In genomic region chr9:124137009-124137943, GRCh38 we compare ENCODE assay signal across 10 cellular contexts.
DNase-seq lines count a peak whose midpoint lies in the region; ATAC-seq lines count a peak whose summit lies in the region.
"Had no signal": no experiment of that assay in that cellular context is flagged by ENCODE, and none has a peak within 500 bp of the region (broad histone marks: within the 10 kb centered on the region; RNA-seq: fewer than 3 reads in every experiment).

No MANE protein-coding gene starts in this region.

- in situ Hi-C loops in KBM-7 (cut with MboI; ENCODE audit: low pct_unique_long_range_greater_than_20kb, low sequenced_read_pairs) = no loop called here

- peak overlapping the region; percentile 84 for H3K27ac ChIP-seq in subcutaneous abdominal adipose tissue (ENCODE audit: low read depth, low read length)

- ATAC-seq in GM19035 (IDR thresholded peaks at IDR 0.05; ENCODE audit: unreplicated experiment) (peak; percentile 93), HG02642 (IDR thresholded peaks at IDR 0.05; ENCODE audit: poor library complexity, unreplicated experiment) (peak; percentile 82)
- no peak for ATAC-seq in activated T-cell treated with anti-CD3 and anti-CD28 coated beads, Interleukin-2, amount 50 U/mL, for 72 hours (replicated peaks in 1 of 2)
- ATAC-seq: naive thymus-derived CD8-positive, alpha-beta T cell had no signal

- H3K27ac Mint-ChIP-seq in IgD-negative memory B cell = peak overlapping the region; percentile 77 to 92 (median 86)
- no peak overlapping the region for H3K27ac Mint-ChIP-seq in activated T-cell treated with anti-CD3 and anti-CD28 coated beads, Interleukin-2, amount 50 U/mL, for 72 hours

- no peaks in the 10 kb centered on the region for H3K9me3 Mint-ChIP-seq in IgD-negative memory B cell
- H3K9me3 Mint-ChIP-seq in activated T-cell treated with anti-CD3 and anti-CD28 coated beads, Interleukin-2, amount 50 U/mL, for 72 hours = no peaks in the 10 kb centered on the region

- H3K4me3 Mint-ChIP-seq in IgD-negative memory B cell = peak overlapping the region; percentile 26 to 88 (median 80)
- no peak overlapping the region for H3K4me3 Mint-ChIP-seq in activated T-cell treated with anti-CD3 and anti-CD28 coated beads, Interleukin-2, amount 50 U/mL, for 72 hours
- H3K4me3 Mint-ChIP-seq: naive thymus-derived CD8-positive, alpha-beta T cell had no signal

- no peaks in the 10 kb centered on the region for H3K9me3 ChIP-seq in subcutaneous abdominal adipose tissue (ENCODE audit: control insufficient read depth in 5 of 5, low read length in 5 of 5)

- H3K36me3 Mint-ChIP-seq in IgD-negative memory B cell = no peaks in the 10 kb centered on the region
- H3K36me3 Mint-ChIP-seq in activated T-cell treated with anti-CD3 and anti-CD28 coated beads, Interleukin-2, amount 50 U/mL, for 72 hours (ENCODE audit: insufficient read depth in 2 of 2) = no peaks in the 10 kb centered on the region
- H3K36me3 Mint-ChIP-seq: naive thymus-derived CD8-positive, alpha-beta T cell had no signal

- H3K9ac ChIP-seq in subcutaneous abdominal adipose tissue (ENCODE audit: low read length in 5 of 5) = peak overlapping the region in 2 of 5 donors; percentile 9 to 72

- H3K4me1 Mint-ChIP-seq in IgD-negative memory B cell = peaks cover 23 to 41% (median 38%) of the 10 kb centered on the region in 3 donors
- H3K4me1 Mint-ChIP-seq in activated T-cell treated with anti-CD3 and anti-CD28 coated beads, Interleukin-2, amount 50 U/mL, for 72 hours (ENCODE audit: low read depth) = no peaks in the 10 kb centered on the region

- DNase-seq in KBM-7 = no peak
- DNase-seq in activated T-cell treated with anti-CD3 and anti-CD28 coated beads, Interleukin-2, amount 50 U/mL, for 72 hours = no peak
- DNase-seq in T-helper 9 cell = no peak
- DNase-seq: foreskin melanocyte; naive thymus-derived CD8-positive, alpha-beta T cell; NCI-H2081 had no signal

- peaks cover 0 to 28% (median 18%) of the 10 kb centered on the region in 5 donors for H3K4me1 ChIP-seq in subcutaneous abdominal adipose tissue (ENCODE audit: control insufficient read depth in 5 of 5, insufficient read depth in 5 of 5, low read length in 5 of 5)

- no peaks in the 10 kb centered on the region for H3K27me3 ChIP-seq in subcutaneous abdominal adipose tissue (ENCODE audit: control insufficient read depth in 5 of 5, insufficient read depth in 4 of 5, low read length in 5 of 5)

- H3K27me3 Mint-ChIP-seq in IgD-negative memory B cell = peaks cover 1% of the 10 kb centered on the region
- H3K27me3 Mint-ChIP-seq in activated T-cell treated with anti-CD3 and anti-CD28 coated beads, Interleukin-2, amount 50 U/mL, for 72 hours (ENCODE audit: low read depth) = peaks cover 29% of the 10 kb centered on the region

- H3K36me3 ChIP-seq in subcutaneous abdominal adipose tissue (ENCODE audit: control insufficient read depth in 5 of 5, insufficient read depth in 5 of 5, low read length in 5 of 5) = no peaks in the 10 kb centered on the region

- H3K4me3 ChIP-seq in subcutaneous abdominal adipose tissue (ENCODE audit: low read depth in 1 of 5, low read length in 5 of 5) = peak overlapping the region in 1 of 5 donors; percentile 17

Comparison
In these comparisons a context has a peak if more than half of its experiments do, and no peak if none do; other contexts are left out.
1. ATAC-seq: peak in GM19035 (single experiment) and HG02642 (single experiment); none in activated T-cell treated with anti-CD3 and anti-CD28 coated beads, Interleukin-2, amount 50 U/mL, for 72 hours (0 of 2).
2. H3K4me3 Mint-ChIP-seq: peak in IgD-negative memory B cell (4 of 4); none in activated T-cell treated with anti-CD3 and anti-CD28 coated beads, Interleukin-2, amount 50 U/mL, for 72 hours (0 of 2).